In genomic region chr1:223231581-223231980, GRCh38 we compare ENCODE assay signal across 14 cellular contexts.
"Had no signal": no experiment of that assay in that cellular context is flagged by ENCODE, and none has a peak within 500 bp of the region (broad histone marks: within the 10 kb centered on the region; RNA-seq: fewer than 3 reads in every experiment).

No MANE protein-coding gene starts in this region.

- H3K9me3 ChIP-seq: ascending aorta, thyroid gland had no signal

- H3K27ac ChIP-seq: ascending aorta, dorsolateral prefrontal cortex, parathyroid adenoma, thyroid gland had no signal

- FAIRE-seq: bronchial epithelial cell, islet of Langerhans had no signal

- H3K4me3 ChIP-seq: ascending aorta, dorsolateral prefrontal cortex, thyroid gland had no signal

- H3K27me3 ChIP-seq: ascending aorta, dorsolateral prefrontal cortex, thyroid gland had no signal

- H3K36me3 ChIP-seq: ascending aorta, thyroid gland had no signal

- H3K79me2 ChIP-seq: parathyroid adenoma had no signal

- H2AFZ ChIP-seq: parathyroid adenoma had no signal

- H3K4me1 ChIP-seq: parathyroid adenoma, thyroid gland had no signal

- H3K9ac ChIP-seq: parathyroid adenoma had no signal

- DNase-seq: activated CD4-positive, alpha-beta T cell treated with anti-CD3 and anti-CD28 coated beads, Interleukin-2, amount 50 U/mL, for 48 hours; activated CD4-positive, CD25-positive, alpha-beta regulatory T cell treated with anti-CD3 and anti-CD28 coated beads, Interleukin-2, amount 50 U/mL, for 72 hours; activated T-cell treated with anti-CD3 and anti-CD28 coated beads, Interleukin-2, amount 50 U/mL, for 48 hours; dorsolateral prefrontal cortex; midbrain; stimulated activated CD4-positive, alpha-beta T cell treated with anti-CD3 and anti-CD28 coated beads, Interleukin-12 subunit alpha, Interleukin-12 subunit beta, amount 100 ng/mL, for 4 hours; stimulated activated CD4-positive, alpha-beta T cell treated with anti-CD3 and anti-CD28 coated beads, Interleukin-2, amount 100 ng/mL, for 24 hours; SW 1271; T1000; thyroid gland had no signal
